Comparison of ENCODE assay signal across 8 cellular contexts in the genomic region with DNA sequence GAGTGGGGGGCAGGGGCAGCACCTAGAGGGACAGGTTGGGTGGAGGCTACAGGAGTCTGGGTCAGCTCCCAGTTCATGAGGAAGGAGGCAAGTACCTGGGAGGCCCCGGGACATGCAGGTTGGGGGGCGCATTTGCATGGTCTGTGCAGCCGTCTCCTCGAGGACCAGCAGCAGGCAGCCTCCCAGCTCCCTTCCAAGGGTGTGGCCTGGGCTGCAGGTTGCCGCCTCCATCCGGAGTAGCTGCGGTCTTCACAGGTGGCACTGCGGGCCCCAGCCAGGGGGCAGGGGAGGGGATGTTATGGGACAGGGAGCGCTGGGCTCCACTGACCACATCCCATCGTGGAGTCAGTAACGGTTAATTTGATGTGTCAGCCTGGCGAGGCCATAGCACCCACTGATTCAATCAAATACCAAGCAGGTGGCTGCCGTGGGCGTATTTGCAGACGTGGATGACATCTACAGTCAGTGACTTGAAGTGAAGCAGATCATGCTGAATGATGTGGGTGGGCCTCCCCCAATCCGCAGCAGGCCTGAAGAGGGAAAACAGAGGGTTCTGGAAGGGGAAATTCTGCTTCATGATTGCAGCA.
A peak's percentile ranks its signal among the peaks of the same experiment; 100 is the strongest.
DNase-seq lines count a peak whose midpoint lies in the region; ATAC-seq and TF ChIP-seq lines count a peak whose summit lies in the region.

No MANE protein-coding gene starts in this region.

- POLR2A ChIA-PET in GM10248 (lab: Yijun Ruan, JAX) = no interaction called here

- DNase-seq in GM10248 (ENCODE audit: extremely low spot score) = peak; percentile 69
- DNase-seq in activated CD8-positive, alpha-beta memory T cell treated with anti-CD3 and anti-CD28 coated beads, Interleukin-2, amount 50 U/mL, for 4 hours = peak; percentile 56
- DNase-seq in putamen (ENCODE audit: low spot score) = peak; percentile 77
- DNase-seq in DMS153 treated with DMSO at 0.1 percent for 48 hours (lab: John Stamatoyannopoulos, UW; ENCODE audit: unreplicated experiment) = no peak
- no peak for DNase-seq in pons (ENCODE audit: low spot score)
- DNase-seq in NCI-H345 treated with DMSO at 0.1 percent for 48 hours (lab: John Stamatoyannopoulos, UW; ENCODE audit: unreplicated experiment) = no peak

- no peak for TF ChIP-seq CTCF in GM10248 (IDR thresholded peaks at IDR 0.05; ENCODE audit: control extremely low read depth, extremely low read depth, low read depth, missing control alignments)

- CTCF ChIA-PET in GM10248 (lab: Yijun Ruan, JAX) = interaction anchor here (1.7 to 7.9 kb wide), 3 partner anchors 12 to 52 kb away, joined by 3 to 74 read pairs (median 7); no protein-coding TSS in a partner anchor

- ATAC-seq in HG02938 (IDR thresholded peaks at IDR 0.05; ENCODE audit: unreplicated experiment) (peak; percentile 59), GM19452 (IDR thresholded peaks at IDR 0.05; ENCODE audit: unreplicated experiment) (no peak)

Comparison
In these comparisons a context has a peak if more than half of its experiments do, and no peak if none do; other contexts are left out.
1. DNase-seq: peak in GM10248 (single experiment), activated CD8-positive, alpha-beta memory T cell treated with anti-CD3 and anti-CD28 coated beads, Interleukin-2, amount 50 U/mL, for 4 hours (single experiment) and putamen (single experiment); none in DMS153 treated with DMSO at 0.1 percent for 48 hours (single experiment), pons (single experiment) and NCI-H345 treated with DMSO at 0.1 percent for 48 hours (single experiment).